Comparison of ENCODE assay signal across 9 cellular contexts in genomic region chr7:103447073-103447960, GRCh38. TPM values are rescaled to one million over a fixed set of nuclear protein-coding genes. Genes with fewer than 3 reads are reported as not detected.
DNase-seq lines count a peak whose midpoint lies in the region; ATAC-seq, FAIRE-seq and TF ChIP-seq lines count a peak whose summit lies in the region.
"Had no signal": no experiment of that assay in that cellular context is flagged by ENCODE, and none has a peak within 500 bp of the region (broad histone marks: within the 10 kb centered on the region; RNA-seq: fewer than 3 reads in every experiment).

No MANE protein-coding gene starts in this region.

- ATAC-seq in upper lobe of left lung (ENCODE audit: low FRiP score in 2 of 2) (peak; percentile 73 to 82), GM18873 (IDR thresholded peaks at IDR 0.05; ENCODE audit: low FRiP score, unreplicated experiment) (no peak)

- peak; percentile 56 for FAIRE-seq in G401.6 (lab: Jason Lieb, UNC)
- FAIRE-seq in H54 (lab: Jason Lieb, UNC) = peak; percentile 81

- H3K9me3 ChIP-seq in SK-N-MC (ENCODE audit: low read depth, low read length) (no peaks in the 10 kb centered on the region), upper lobe of left lung (no peaks in the 10 kb centered on the region)
- H3K9me3 ChIP-seq: thoracic aorta had no signal

- peaks cover 0 to 12% (median 5%) of the 10 kb centered on the region in 4 donors for H3K27me3 ChIP-seq in upper lobe of left lung

- no peak for TF ChIP-seq EP300 in upper lobe of left lung (IDR thresholded peaks at IDR 0.05)

- WGBS in upper lobe of left lung, 2 donors = 15% methylated on average over 17 of the region's 17 CpGs

- TF ChIP-seq POLR2A in H54 (IDR thresholded peaks at IDR 0.05; ENCODE audit: low read depth, low read length) (no peak), upper lobe of left lung (IDR thresholded peaks at IDR 0.05) (no peak)

- H3K27ac ChIP-seq in SK-N-MC = no peak overlapping the region
- H3K27ac ChIP-seq in upper lobe of left lung = no peak overlapping the region
- H3K27ac ChIP-seq: thoracic aorta had no signal

- H3K36me3 ChIP-seq in SK-N-MC (ENCODE audit: insufficient read depth, low read length) = no peaks in the 10 kb centered on the region
- H3K36me3 ChIP-seq in upper lobe of left lung = no peaks in the 10 kb centered on the region
- H3K36me3 ChIP-seq: thoracic aorta had no signal

- H3K4me3 ChIP-seq in SK-N-MC (no peak overlapping the region), upper lobe of left lung (no peak overlapping the region)
- H3K4me3 ChIP-seq: thoracic aorta had no signal

- peak in 5 of 6 experiments; percentile 19 to 40 (median 28) for TF ChIP-seq CTCF in upper lobe of left lung (IDR thresholded peaks at IDR 0.05)

- peak; percentile 65 for DNase-seq in H54 (ENCODE audit: insufficient read length, low spot score)
- DNase-seq in NCI-H1092 (lab: John Stamatoyannopoulos, UW) = peak; percentile 55
- DNase-seq in SK-N-MC (ENCODE audit: low read depth, low spot score) = peak; percentile 10
- peak; percentile 75 for DNase-seq in cerebellum (ENCODE audit: low spot score)
- peak; percentile 71 for DNase-seq in medulla oblongata (ENCODE audit: extremely low spot score)
- peak in 1 of 2 donors; percentile 42 for DNase-seq in upper lobe of left lung

- H3K9ac ChIP-seq in SK-N-MC (ENCODE audit: insufficient read length) = no peak overlapping the region

- peaks cover 11 to 24% (median 12%) of the 10 kb centered on the region in 4 donors for H3K4me1 ChIP-seq in upper lobe of left lung

RNA-seq across cellular contexts. Expression of gene SLC26A5, which starts 1.3 kb away (rescaled TPM):
- total RNA-seq in cerebellum (0.18 TPM), upper lobe of left lung (1 to 10 TPM in 5 of 6 donors, under 1 TPM in 1; 0.88 to 3.2 (median 1.5) TPM)
- total RNA-seq: thoracic aorta had no signal
